In the genomic region with DNA sequence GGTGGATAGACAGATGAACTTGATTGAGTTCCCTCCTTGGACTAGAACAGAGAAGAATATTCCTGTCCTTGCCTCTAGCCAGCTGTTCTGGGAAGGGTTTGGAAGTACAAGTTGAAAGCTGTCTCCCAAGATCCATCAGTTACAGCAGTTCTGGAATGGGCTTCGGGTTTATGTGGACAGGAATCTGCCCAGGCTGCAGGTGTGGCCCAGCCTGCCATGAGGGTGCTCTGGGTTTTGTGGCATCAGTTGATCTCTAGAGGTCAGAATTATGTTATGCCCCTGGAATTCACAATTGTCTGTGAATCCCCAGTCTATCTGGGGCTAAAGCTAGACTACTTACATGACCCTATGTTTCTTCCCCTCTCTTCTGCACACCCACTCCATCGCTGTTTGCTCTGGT, we compare ENCODE assay signal across 30 cellular contexts.
"Had no signal": no experiment of that assay in that cellular context is flagged by ENCODE, and none has a peak within 500 bp of the region (broad histone marks: within the 10 kb centered on the region; RNA-seq: fewer than 3 reads in every experiment).

No MANE protein-coding gene starts in this region.

- DNase-seq: cerebellar nuclear complex; cortex of kidney; effector CD4-positive, alpha-beta T cell; endodermal cell; foreskin fibroblast; gastrocnemius medialis; heart left ventricle; left cardiac atrium; left lung; mesenchymal stem cell; mucosa of descending colon; naive thymus-derived CD8-positive, alpha-beta T cell; nephron progenitor cell; nucleus accumbens; sigmoid colon; spleen; stimulated activated CD4-positive, alpha-beta T cell treated with anti-CD3 and anti-CD28 coated beads, Interleukin-15, amount 100 ng/mL, for 24 hours; stimulated activated CD4-positive, alpha-beta T cell treated with anti-CD3 and anti-CD28 coated beads, Interleukin-2, amount 100 ng/mL, for 48 hours; stimulated activated naive CD4-positive, alpha-beta T cell; stimulated activated naive CD8-positive, alpha-beta T cell treated with anti-CD3 and anti-CD28 coated beads, Interleukin-15, amount 100 ng/mL, for 72 hours; thyroid gland had no signal

- ATAC-seq: esophagus mucosa; gastrocnemius medialis; heart left ventricle; left cardiac atrium; left lung; mucosa of descending colon; naive thymus-derived CD8-positive, alpha-beta T cell; stimulated activated naive CD8-positive, alpha-beta T cell treated with anti-CD3 and anti-CD28 coated beads, Interleukin-15, amount 100 ng/mL, for 72 hours had no signal

- H3K9me3 Mint-ChIP-seq: endodermal cell; mesothelial cell of epicardium; naive thymus-derived CD8-positive, alpha-beta T cell; nephron progenitor cell; stimulated activated naive CD8-positive, alpha-beta T cell treated with anti-CD3 and anti-CD28 coated beads, Interleukin-15, amount 100 ng/mL, for 72 hours; type B pancreatic cell had no signal

- H2AFZ ChIP-seq: hepatocyte had no signal

- H3K4me3 Mint-ChIP-seq: endodermal cell; mesothelial cell of epicardium; naive thymus-derived CD8-positive, alpha-beta T cell; nephron progenitor cell; stimulated activated naive CD8-positive, alpha-beta T cell treated with anti-CD3 and anti-CD28 coated beads, Interleukin-15, amount 100 ng/mL, for 72 hours; type B pancreatic cell had no signal

- H3K9me3 ChIP-seq: gastrocnemius medialis, heart left ventricle, left lung, mucosa of descending colon, prostate gland, right atrium auricular region, sigmoid colon, spleen, suprapubic skin, thyroid gland had no signal

- H3K36me3 Mint-ChIP-seq: mesothelial cell of epicardium; naive thymus-derived CD8-positive, alpha-beta T cell; type B pancreatic cell had no signal

- H3K4me2 ChIP-seq: hepatocyte had no signal

- H3K36me3 ChIP-seq: gastrocnemius medialis, heart left ventricle, left lung, prostate gland, right atrium auricular region, sigmoid colon, spleen, suprapubic skin, thyroid gland had no signal

- H3K79me2 ChIP-seq: hepatocyte had no signal

- H3K4me3 ChIP-seq: gastrocnemius medialis, heart left ventricle, hepatocyte, left lung, mucosa of descending colon, prostate gland, right atrium auricular region, sigmoid colon, skin epidermis, spleen, suprapubic skin, thyroid gland had no signal

- H3K27me3 ChIP-seq: heart left ventricle, hepatocyte, left lung, right atrium auricular region, suprapubic skin, thyroid gland had no signal

- H3K4me1 ChIP-seq: prostate gland had no signal

- H3K27ac ChIP-seq: epithelial cell of prostate, gastrocnemius medialis, hepatocyte, left lung, prostate gland, sigmoid colon, skin epidermis, suprapubic skin, thyroid gland had no signal
